ENCODE assay signal across 7 cellular contexts in the genomic region with DNA sequence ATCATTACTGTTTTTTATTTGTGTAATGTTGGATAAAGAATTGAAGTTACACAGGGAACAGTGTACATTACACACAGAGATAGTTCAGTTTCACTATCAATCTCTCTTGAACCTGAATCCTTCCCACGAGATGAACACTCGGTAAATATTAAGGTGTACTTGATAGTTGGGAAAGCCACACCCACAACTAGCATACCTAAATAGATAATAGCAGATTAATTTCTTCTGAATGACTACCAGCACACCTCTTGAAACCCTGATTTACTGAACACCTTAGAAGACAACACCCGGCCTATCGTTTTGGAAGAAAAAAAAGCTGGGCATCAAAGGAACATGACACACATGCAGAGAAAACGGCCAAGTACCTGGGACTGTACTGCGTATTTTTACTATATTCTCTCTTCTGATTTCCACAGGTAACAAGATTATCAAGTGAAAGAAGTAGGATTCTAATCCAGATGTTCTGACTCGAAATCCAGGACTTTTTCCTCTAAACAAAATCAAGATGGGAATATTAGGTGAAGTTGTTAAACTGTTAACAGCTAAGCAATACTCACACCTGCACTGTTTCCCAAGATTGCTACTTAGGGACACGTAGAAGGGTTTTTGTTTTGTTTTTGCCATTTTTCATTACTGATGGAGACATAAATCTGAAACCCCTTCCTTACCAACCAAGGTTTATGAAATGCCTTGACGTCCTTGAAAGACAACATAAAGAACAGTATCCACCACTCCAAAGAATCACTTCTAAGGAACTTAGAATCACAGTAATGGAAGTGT. TPM values are rescaled to one million over a fixed set of nuclear protein-coding genes. Genes with fewer than 3 reads are reported as not detected.
DNase-seq lines count a peak whose midpoint lies in the region; FAIRE-seq and TF ChIP-seq lines count a peak whose summit lies in the region.

No MANE protein-coding gene starts in this region.

- intact Hi-C loops in sigmoid colon (cut with DNase I), result loop anchor here (5.0 kb wide), 1 partner anchor 491 kb away; no protein-coding TSS in a partner anchor

- H3K36me3 Mint-ChIP-seq in glutamatergic neuron (ENCODE audit: unreplicated experiment), result peaks cover 6% of the 10 kb centered on the region

- DNase-seq in HFF-Myc (ENCODE audit: extremely low read depth, low read depth) (no peak), glutamatergic neuron (no peak), sigmoid colon (no peak), EL (no peak), urothelium cell line (ENCODE audit: low spot score) (no peak), DMS 273 (lab: John Stamatoyannopoulos, UW; ENCODE audit: unreplicated experiment) (no peak)

- H3K4me1 Mint-ChIP-seq in glutamatergic neuron (ENCODE audit: low read depth, unreplicated experiment), result peaks cover 6% of the 10 kb centered on the region

- whole genome bisulfite sequencing in sigmoid colon, 2 donors, result 4 to 29% methylated on average over 9 of the region's 9 CpGs

- no peak for FAIRE-seq in urothelium cell line (lab: Jason Lieb, UNC)

- no peak for TF ChIP-seq EP300 in sigmoid colon (IDR thresholded peaks at IDR 0.05)

- H3K27ac Mint-ChIP-seq in glutamatergic neuron (ENCODE audit: unreplicated experiment), result peak overlapping the region; percentile 95

- H3K27me3 ChIP-seq in sigmoid colon, result no peaks in the 10 kb centered on the region

- H3K9me3 ChIP-seq in sigmoid colon, result peaks cover 0 to 5% (median 2%) of the 10 kb centered on the region in 4 donors

- peak overlapping the region; percentile 96 for H3K4me3 ChIP-seq in HFF-Myc (replicated peaks; ENCODE audit: low read depth, low read length)
- peak overlapping the region; percentile 81 to 95 (median 87) for H3K4me3 ChIP-seq in sigmoid colon

- TF ChIP-seq POLR2A in sigmoid colon (IDR thresholded peaks at IDR 0.05), result no peak

- peaks cover 7% of the 10 kb centered on the region for H3K27me3 Mint-ChIP-seq in glutamatergic neuron (ENCODE audit: unreplicated experiment)

- peak overlapping the region; percentile 99 for H3K4me3 Mint-ChIP-seq in glutamatergic neuron (ENCODE audit: unreplicated experiment)

- no peaks in the 10 kb centered on the region for H3K36me3 ChIP-seq in sigmoid colon

- H3K4me1 ChIP-seq in sigmoid colon, result peaks cover 0 to 28% (median 11%) of the 10 kb centered on the region in 4 donors

- H3K9me3 Mint-ChIP-seq in glutamatergic neuron (ENCODE audit: unreplicated experiment), result peaks cover 7% of the 10 kb centered on the region

- H3K27ac ChIP-seq in VCaP, result peak overlapping the region; percentile 85
- H3K27ac ChIP-seq in sigmoid colon, result peak overlapping the region; percentile 88 to 92 (median 90)

- TF ChIP-seq CTCF in HFF-Myc (IDR thresholded peaks at IDR 0.05; ENCODE audit: low read depth, low read length, missing control alignments), result no peak
- TF ChIP-seq CTCF in VCaP (conservative IDR thresholded peaks at IDR 0.05), result no peak
- no peak for TF ChIP-seq CTCF in glutamatergic neuron (IDR thresholded peaks at IDR 0.05; ENCODE audit: partially characterized antibody, unreplicated experiment)
- TF ChIP-seq CTCF in sigmoid colon (IDR thresholded peaks at IDR 0.05), result no peak

RNA-seq across cellular contexts. Expression of a gene that starts 1.0 kb away (rescaled TPM):
- total RNA-seq in glutamatergic neuron (ENCODE audit: unreplicated experiment) (15.7 TPM), sigmoid colon (10 to 100 TPM; 17.6 to 27.1 (median 23.9) TPM)
- 10 to 100 TPM in 1 of 3 donors, 1 to 10 TPM in 2; 9.6 to 16.0 (median 9.9) TPM for polyA plus RNA-seq in sigmoid colon

RNA-seq across cellular contexts. Expression of a gene that starts 6.2 kb away (rescaled TPM):
- not detected for total RNA-seq in glutamatergic neuron (ENCODE audit: unreplicated experiment)
- under 1 TPM in 3 of 4 donors, not detected in 1; under 0.01 to 0.28 (median 0.16) TPM for total RNA-seq in sigmoid colon
- under 1 TPM in 1 of 3 donors, not detected in 2; 0.17 TPM for polyA plus RNA-seq in sigmoid colon
